ENCODE assay signal across 33 cellular contexts in genomic region chr20:56871691-56872090, GRCh38.
DNase-seq lines count a peak whose midpoint lies in the region; ATAC-seq, FAIRE-seq and TF ChIP-seq lines count a peak whose summit lies in the region.
"Had no signal": no experiment of that assay in that cellular context is flagged by ENCODE, and none has a peak within 500 bp of the region (broad histone marks: within the 10 kb centered on the region; RNA-seq: fewer than 3 reads in every experiment).

No MANE protein-coding gene starts in this region.

- no peaks in the 10 kb centered on the region for H3K36me3 ChIP-seq in BLaER1
- no peaks in the 10 kb centered on the region for H3K36me3 ChIP-seq in BLaER1 treated with 17β-estradiol and CSF1 and Interleukin-3, amounts not matched to agents 10 nM and 100 nM
- H3K36me3 ChIP-seq in neuronal stem cell (replicated peaks in 1 of 2; ENCODE audit: control insufficient read depth in 2 of 2, insufficient read depth in 2 of 2, low read length in 2 of 2), result no peaks in the 10 kb centered on the region
- no peaks in the 10 kb centered on the region for H3K36me3 ChIP-seq in trophoblast cell (ENCODE audit: control insufficient read depth in 1 of 2, insufficient read depth in 2 of 2, low read length in 2 of 2)
- H3K36me3 ChIP-seq: BE2C had no signal

- H3K9ac ChIP-seq in BLaER1, result no peak overlapping the region
- H3K9ac ChIP-seq in BLaER1 treated with 17β-estradiol and CSF1 and Interleukin-3, amounts not matched to agents 10 nM and 100 nM, result no peak overlapping the region
- H3K9ac ChIP-seq in neuronal stem cell (ENCODE audit: low read depth, low read length, poor library complexity), result no peak overlapping the region
- H3K9ac ChIP-seq in trophoblast cell (ENCODE audit: low read length), result no peak overlapping the region

- H3K23ac ChIP-seq in neuronal stem cell (ENCODE audit: low read depth, low read length, poor library complexity) (no peak overlapping the region), trophoblast cell (ENCODE audit: low read length) (no peak overlapping the region)

- H3K4me1 ChIP-seq in BLaER1, result peaks cover 34% of the 10 kb centered on the region
- peaks cover 19 to 41% (median 28%) of the 10 kb centered on the region in 10 experiments; a peak in 19 of 20 replicates for H3K4me1 ChIP-seq in BLaER1 treated with 17β-estradiol and CSF1 and Interleukin-3, amounts not matched to agents 10 nM and 100 nM
- peaks cover 0 to 5% of the 10 kb centered on the region in 2 donors for H3K4me1 ChIP-seq in neuronal stem cell (ENCODE audit: control insufficient read depth in 2 of 2, insufficient read depth in 1 of 2, low read depth in 1 of 2, low read length in 2 of 2)
- peaks cover 9 to 27% of the 10 kb centered on the region in 2 experiments for H3K4me1 ChIP-seq in trophoblast cell (ENCODE audit: control insufficient read depth in 1 of 2, insufficient read depth in 2 of 2, low read length in 2 of 2)
- H3K4me1 ChIP-seq: BE2C had no signal

- H3K79me1 ChIP-seq in neuronal stem cell (ENCODE audit: low read depth, low read length) (no peaks in the 10 kb centered on the region), trophoblast cell (ENCODE audit: low read length) (peaks cover 18% of the 10 kb centered on the region)

- no peak for ATAC-seq in GM18505 (IDR thresholded peaks at IDR 0.05; ENCODE audit: unreplicated experiment)
- ATAC-seq: A549; CD8-positive, alpha-beta T cell had no signal

- H4K91ac ChIP-seq in neuronal stem cell (ENCODE audit: low read depth, low read length, poor library complexity) (no peak overlapping the region), trophoblast cell (ENCODE audit: low read depth, low read length) (no peak overlapping the region)

- H2BK12ac ChIP-seq in neuronal stem cell (ENCODE audit: low read length), result no peak overlapping the region
- H2BK12ac ChIP-seq in trophoblast cell (ENCODE audit: low read length), result no peak overlapping the region

- H3K9me3 ChIP-seq in BLaER1 (no peaks in the 10 kb centered on the region), neuronal stem cell (replicated peaks in 1 of 2; ENCODE audit: control insufficient read depth in 2 of 2, insufficient read depth in 1 of 2, low read depth in 1 of 2, low read length in 2 of 2) (peaks cover 0 to 5% of the 10 kb centered on the region in 2 donors), trophoblast cell (ENCODE audit: insufficient read depth, low read depth, low read length) (no peaks in the 10 kb centered on the region)
- peaks cover 0 to 14% (median 7%) of the 10 kb centered on the region in 11 experiments; a peak in 9 of 22 replicates for H3K9me3 ChIP-seq in BLaER1 treated with 17β-estradiol and CSF1 and Interleukin-3, amounts not matched to agents 10 nM and 100 nM (replicated peaks in 1 of 11)
- H3K9me3 ChIP-seq: BE2C had no signal

- no peak overlapping the region for H2BK120ac ChIP-seq in neuronal stem cell (ENCODE audit: low read depth, low read length)
- no peak overlapping the region for H2BK120ac ChIP-seq in trophoblast cell (ENCODE audit: insufficient read depth, low read length, poor library complexity)

- H2BK5ac ChIP-seq in neuronal stem cell (ENCODE audit: low read length), result no peak overlapping the region
- H2BK5ac ChIP-seq in trophoblast cell (ENCODE audit: low read depth, low read length, poor library complexity), result no peak overlapping the region

- no peak for DNase-seq in neuronal stem cell (ENCODE audit: low spot score)
- DNase-seq in trophoblast cell, result peak; percentile 75 to 78
- DNase-seq in frontal cortex (ENCODE audit: low spot score in 2 of 2), result no peak
- DNase-seq in SIG-M5 (lab: John Stamatoyannopoulos, UW), result no peak
- DNase-seq in NCI-H510A (lab: John Stamatoyannopoulos, UW), result no peak
- DNase-seq: 8988T; ACHN; AML-193; BE2C; C1 segment of cervical spinal cord; Caco-2; Calu3; CD4-positive, alpha-beta memory T cell; CD4-positive, alpha-beta T cell; CD4-positive, CD25-positive, alpha-beta regulatory T cell; CD8-positive, alpha-beta memory T cell; CD8-positive, alpha-beta T cell; COR-L47; DMS 273 treated with DMSO at 0.1 percent for 48 hours; DMS153; DMS53; DMS79; DMS79 treated with DMSO at 0.1 percent for 48 hours; DND-41; EL had no signal

- H4K8ac ChIP-seq in neuronal stem cell (ENCODE audit: low read depth, low read length) (no peak overlapping the region), trophoblast cell (ENCODE audit: low read depth, low read length) (no peak overlapping the region)

- H4K12ac ChIP-seq in trophoblast cell (ENCODE audit: low read depth, low read length), result no peak overlapping the region

- H3K4me2 ChIP-seq in BLaER1, result peak overlapping the region; percentile 44
- H3K4me2 ChIP-seq in BLaER1 treated with 17β-estradiol and CSF1 and Interleukin-3, amounts not matched to agents 10 nM and 100 nM, result peak overlapping the region in 6 of 11 experiments; percentile 15 to 53 (median 30); a peak in 8 of 22 replicates
- no peak overlapping the region for H3K4me2 ChIP-seq in neuronal stem cell (ENCODE audit: insufficient read depth, low read length, poor library complexity, severe bottlenecking)
- H3K4me2 ChIP-seq in trophoblast cell (ENCODE audit: low read length), result no peak overlapping the region
- H3K4me2 ChIP-seq: A549 had no signal

- peak overlapping the region; percentile 28 for H2BK15ac ChIP-seq in neuronal stem cell (ENCODE audit: low read length)

- no peaks in the 10 kb centered on the region for H3K27me3 ChIP-seq in BLaER1
- no peaks in the 10 kb centered on the region for H3K27me3 ChIP-seq in BLaER1 treated with 17β-estradiol and CSF1 and Interleukin-3, amounts not matched to agents 10 nM and 100 nM
- H3K27me3 ChIP-seq in neuronal stem cell (ENCODE audit: control insufficient read depth in 3 of 3, insufficient read depth in 3 of 3, low read depth in 1 of 3, low read length in 3 of 3), result peaks cover 0 to 5% (median 0%) of the 10 kb centered on the region in 3 experiments
- H3K27me3 ChIP-seq in trophoblast cell (ENCODE audit: insufficient read depth, low read length), result no peaks in the 10 kb centered on the region
- H3K27me3 ChIP-seq: BE2C had no signal

- WGBS in neuronal stem cell (ENCODE audit: extremely low coverage in 2 of 2, insufficient read length in 2 of 2, insufficient replicate concordance in 1 of 2), 2 donors, result no CpG with 5 or more reads among the region's 11 CpGs
- WGBS in trophoblast cell (ENCODE audit: extremely low coverage, insufficient coverage, insufficient read length), result no CpG with 5 or more reads among the region's 11 CpGs

- H2AK5ac ChIP-seq in neuronal stem cell (ENCODE audit: low read depth, low read length), result no peak overlapping the region
- no peak overlapping the region for H2AK5ac ChIP-seq in trophoblast cell (ENCODE audit: low read length)

- no peak overlapping the region for H2AFZ ChIP-seq in neuronal stem cell (ENCODE audit: low read length)
- H2AFZ ChIP-seq in trophoblast cell (ENCODE audit: insufficient read depth, low read length, poor library complexity), result no peak overlapping the region

- H3K27ac ChIP-seq in BLaER1, result no peak overlapping the region
- H3K27ac ChIP-seq in BLaER1 treated with 17β-estradiol and CSF1 and Interleukin-3, amounts not matched to agents 10 nM and 100 nM, result no peak overlapping the region
- H3K27ac ChIP-seq in neuronal stem cell (replicated peaks; ENCODE audit: low read length), result no peak overlapping the region
- H3K27ac ChIP-seq in trophoblast cell (ENCODE audit: low read depth, low read length), result no peak overlapping the region
- H3K27ac ChIP-seq: 22Rv1, C4-2B had no signal

- H3K4ac ChIP-seq in neuronal stem cell (ENCODE audit: low read length), result no peak overlapping the region
- no peak overlapping the region for H3K4ac ChIP-seq in trophoblast cell (ENCODE audit: low read depth, low read length)

- H3K79me2 ChIP-seq in trophoblast cell (ENCODE audit: control insufficient read depth, insufficient read depth, low read length, poor library complexity), result no peaks in the 10 kb centered on the region

- H3K14ac ChIP-seq in neuronal stem cell (ENCODE audit: low read length) (no peak overlapping the region), trophoblast cell (ENCODE audit: low read length) (no peak overlapping the region)

- FAIRE-seq in frontal cortex (lab: Jason Lieb, UNC), result no peak
- FAIRE-seq: A204.1, A549, D721Med had no signal

- H4K20me1 ChIP-seq in BLaER1, result no peaks in the 10 kb centered on the region
- no peaks in the 10 kb centered on the region for H4K20me1 ChIP-seq in BLaER1 treated with 17β-estradiol and CSF1 and Interleukin-3, amounts not matched to agents 10 nM and 100 nM

- H3K18ac ChIP-seq in neuronal stem cell (ENCODE audit: low read length) (no peak overlapping the region), trophoblast cell (ENCODE audit: low read length) (no peak overlapping the region)

- H3K4me3 ChIP-seq in BLaER1 (no peak overlapping the region), neuronal stem cell (ENCODE audit: low read length in 2 of 2) (no peak overlapping the region), trophoblast cell (ENCODE audit: low read depth, low read length) (no peak overlapping the region)
- H3K4me3 ChIP-seq in BLaER1 treated with 17β-estradiol and CSF1 and Interleukin-3, amounts not matched to agents 10 nM and 100 nM, result no peak overlapping the region
- H3K4me3 ChIP-seq: A549 had no signal

- no peak for TF ChIP-seq POLR2A in GM18505 (IDR thresholded peaks at IDR 0.05; ENCODE audit: borderline replicate concordance, extremely low read depth, insufficient read depth, insufficient read length)

Comparison
In these comparisons a context has a peak if more than half of its experiments do, and no peak if none do; other contexts are left out.
1. H3K4me2 ChIP-seq: peak in BLaER1 (single experiment) and BLaER1 treated with 17β-estradiol and CSF1 and Interleukin-3, amounts not matched to agents 10 nM and 100 nM (6 of 11); none in neuronal stem cell (single experiment) and trophoblast cell (single experiment).
2. DNase-seq: peak in trophoblast cell (2 of 2); none in neuronal stem cell (single experiment), frontal cortex (0 of 2), SIG-M5 (single experiment) and NCI-H510A (single experiment).